In genomic region chr4:175947117-175947722, GRCh38 we compare ENCODE assay signal across 8 cellular contexts.
A peak's percentile ranks its signal among the peaks of the same experiment; 100 is the strongest.
DNase-seq lines count a peak whose midpoint lies in the region; ATAC-seq and TF ChIP-seq lines count a peak whose summit lies in the region.

No MANE protein-coding gene starts in this region.

- intact Hi-C loops in esophagus squamous epithelium (cut with DNase I), result no loop called here
- intact Hi-C loops in stomach (cut with DNase I; ENCODE audit: low total_unique reads), result no loop called here
- intact Hi-C loops in posterior cingulate gyrus (cut with DNase I), result loop anchor here (5.0 kb wide), 1 partner anchor 395 kb away; no protein-coding TSS in a partner anchor

- DNase-seq in AG08395 (ENCODE audit: low spot score), result peak; percentile 24
- peak; percentile 63 for DNase-seq in OCI-M1 (lab: John Stamatoyannopoulos, UW)
- no peak for DNase-seq in esophagus squamous epithelium (lab: John Stamatoyannopoulos, UW)
- no peak for DNase-seq in stomach
- no peak for DNase-seq in stimulated activated CD4-positive, alpha-beta T cell treated with anti-CD3 and anti-CD28 coated beads, Interleukin-4, amount 100 ng/mL, for 4 hours
- DNase-seq in WERI-Rb-1, result no peak
- DNase-seq in posterior cingulate gyrus, result no peak

- H3K27me3 ChIP-seq in esophagus squamous epithelium (no peaks in the 10 kb centered on the region), stomach (no peaks in the 10 kb centered on the region), WERI-Rb-1 (ENCODE audit: insufficient read depth, low read depth, severe bottlenecking) (no peaks in the 10 kb centered on the region)

- WGBS in esophagus squamous epithelium, 2 donors, result 3 to 4% methylated on average over 4 of the region's 4 CpGs
- 1 to 3% (median 2%) methylated on average over 4 of the region's 4 CpGs for WGBS in stomach, 5 donors

- ATAC-seq in GM18861 (IDR thresholded peaks at IDR 0.05; ENCODE audit: unreplicated experiment), result peak; percentile 64

- TF ChIP-seq CTCF in esophagus squamous epithelium (IDR thresholded peaks at IDR 0.05) (peak in 5 of 6 experiments; percentile 21 to 64 (median 52)), stomach (IDR thresholded peaks at IDR 0.05) (peak in 4 of 7 experiments; percentile 45 to 70 (median 59)), WERI-Rb-1 (IDR thresholded peaks at IDR 0.05; ENCODE audit: low read depth, low read length) (no peak)

- no peaks in the 10 kb centered on the region for H3K9me3 ChIP-seq in esophagus squamous epithelium
- no peaks in the 10 kb centered on the region for H3K9me3 ChIP-seq in stomach
- H3K9me3 ChIP-seq in WERI-Rb-1 (ENCODE audit: severe bottlenecking), result no peaks in the 10 kb centered on the region

- TF ChIP-seq EP300 in stomach (IDR thresholded peaks at IDR 0.05), result no peak

- TF ChIP-seq POLR2A in esophagus squamous epithelium (IDR thresholded peaks at IDR 0.05) (no peak), stomach (IDR thresholded peaks at IDR 0.05) (no peak)

- H3K4me3 ChIP-seq in esophagus squamous epithelium (peak overlapping the region in 2 of 4 donors; percentile 6 to 40), stomach (no peak overlapping the region), WERI-Rb-1 (ENCODE audit: low read depth, low read length) (no peak overlapping the region)

- H3K36me3 ChIP-seq in esophagus squamous epithelium (no peaks in the 10 kb centered on the region), stomach (no peaks in the 10 kb centered on the region), WERI-Rb-1 (no peaks in the 10 kb centered on the region)

- no peak overlapping the region for H3K27ac ChIP-seq in esophagus squamous epithelium
- no peak overlapping the region for H3K27ac ChIP-seq in stomach
- no peak overlapping the region for H3K27ac ChIP-seq in WERI-Rb-1

- H3K4me1 ChIP-seq in esophagus squamous epithelium, result peaks cover 0 to 4% (median 0%) of the 10 kb centered on the region in 3 donors
- no peaks in the 10 kb centered on the region for H3K4me1 ChIP-seq in stomach

Comparison
In these comparisons a context has a peak if more than half of its experiments do, and no peak if none do; other contexts are left out.
1. DNase-seq: peak in AG08395 (single experiment) and OCI-M1 (single experiment); none in esophagus squamous epithelium (single experiment), stomach (single experiment), stimulated activated CD4-positive, alpha-beta T cell treated with anti-CD3 and anti-CD28 coated beads, Interleukin-4, amount 100 ng/mL, for 4 hours (0 of 2), WERI-Rb-1 (single experiment) and posterior cingulate gyrus (0 of 10).